10 cellular contexts compared by ENCODE assay signal in genomic region chr1:60621524-60621923, GRCh38.
A peak's percentile ranks its signal among the peaks of the same experiment; 100 is the strongest.
DNase-seq lines count a peak whose midpoint lies in the region.
"Had no signal": no experiment of that assay in that cellular context is flagged by ENCODE, and none has a peak within 500 bp of the region (broad histone marks: within the 10 kb centered on the region; RNA-seq: fewer than 3 reads in every experiment).

No MANE protein-coding gene starts in this region.

- in situ Hi-C loops in KBM-7 (cut with MboI; ENCODE audit: low pct_unique_long_range_greater_than_20kb, low sequenced_read_pairs) = no loop called here

- DNase-seq in NCI-H1694 treated with DMSO at 0.1 percent for 48 hours (lab: John Stamatoyannopoulos, UW) = peak; percentile 21
- no peak for DNase-seq in NCI-H1694 (lab: John Stamatoyannopoulos, UW)
- peak; percentile 17 for DNase-seq in NOMO-1 treated with DMSO at 0.1 percent for 48 hours (lab: John Stamatoyannopoulos, UW; ENCODE audit: unreplicated experiment)
- DNase-seq in globus pallidus (ENCODE audit: low spot score) = peak; percentile 35
- DNase-seq in smooth muscle cell of the brain vasculature (ENCODE audit: low read depth, low spot score) = peak; percentile 29
- DNase-seq in hepatic stellate cell (ENCODE audit: low spot score) = no peak
- DNase-seq in D341Med (ENCODE audit: low spot score) = no peak
- DNase-seq in KBM-7 = no peak
- DNase-seq: activated CD4-positive, alpha-beta T cell treated with anti-CD3 and anti-CD28 coated beads for 48 hours; transverse colon had no signal

Comparison
In these comparisons a context has a peak if more than half of its experiments do, and no peak if none do; other contexts are left out.
1. DNase-seq: peak in NCI-H1694 treated with DMSO at 0.1 percent for 48 hours (single experiment), NOMO-1 treated with DMSO at 0.1 percent for 48 hours (single experiment), globus pallidus (single experiment) and smooth muscle cell of the brain vasculature (single experiment); none in NCI-H1694 (single experiment), hepatic stellate cell (single experiment), D341Med (single experiment) and KBM-7 (single experiment).